Comparison of ENCODE assay signal across 8 cellular contexts in the genomic region with DNA sequence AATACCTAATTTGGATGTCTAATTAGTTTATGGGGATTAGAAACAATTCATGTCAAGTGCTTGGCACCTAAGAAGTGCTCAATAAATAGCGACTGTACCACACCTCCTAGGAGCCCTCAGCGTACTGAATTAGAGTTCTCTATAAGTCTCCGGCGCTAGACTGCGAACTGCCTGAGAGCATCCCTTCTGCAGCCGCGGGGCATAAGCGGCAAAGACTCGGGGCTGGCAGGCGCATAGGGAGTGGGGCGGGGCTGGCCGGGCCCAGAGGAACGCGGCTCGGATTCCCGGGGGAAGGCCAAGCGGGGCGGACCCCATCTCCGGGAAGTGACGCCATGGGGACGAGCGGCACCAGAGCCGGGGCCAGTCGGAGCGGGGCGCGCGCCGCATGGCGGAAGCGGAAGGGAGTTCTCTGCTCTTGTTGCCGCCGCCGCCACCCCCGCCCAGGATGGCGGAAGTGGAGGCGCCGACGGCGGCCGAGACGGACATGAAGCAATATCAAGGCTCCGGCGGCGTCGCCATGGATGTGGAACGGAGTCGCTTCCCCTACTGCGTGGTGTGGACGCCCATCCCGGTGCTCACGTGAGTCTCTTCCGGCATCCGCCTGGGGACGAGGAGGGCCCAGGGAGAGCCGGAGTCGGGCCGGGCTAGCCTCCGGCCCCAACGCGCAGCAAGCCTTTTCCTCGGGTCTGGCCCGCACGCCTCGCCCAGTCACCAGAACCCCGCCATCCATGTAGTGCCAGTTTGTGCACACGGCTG. TPM values are rescaled to one million over a fixed set of nuclear protein-coding genes. Genes with fewer than 3 reads are reported as not detected.
DNase-seq lines count a peak whose midpoint lies in the region; TF ChIP-seq lines count a peak whose summit lies in the region.

A gene with protein sequence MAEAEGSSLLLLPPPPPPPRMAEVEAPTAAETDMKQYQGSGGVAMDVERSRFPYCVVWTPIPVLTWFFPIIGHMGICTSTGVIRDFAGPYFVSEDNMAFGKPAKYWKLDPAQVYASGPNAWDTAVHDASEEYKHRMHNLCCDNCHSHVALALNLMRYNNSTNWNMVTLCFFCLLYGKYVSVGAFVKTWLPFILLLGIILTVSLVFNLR (plus strand): TSS at position 351 of the 756 bp plus-strand sequence. CDS start 35 bp downstream, at position 386.

- peak within 1 kb of the TSS; percentile 97 for H3K27ac Mint-ChIP-seq in neural progenitor cell

- H3K9me3 ChIP-seq in SJSA1 (replicated peaks), result no peaks in the 10 kb centered on the region
- H3K9me3 ChIP-seq in neural progenitor cell (ENCODE audit: low read depth), result no peaks in the 10 kb centered on the region
- no peaks in the 10 kb centered on the region for H3K9me3 ChIP-seq in stomach smooth muscle (ENCODE audit: control insufficient read depth in 2 of 2, low read length in 2 of 2)

- H3K4me3 Mint-ChIP-seq in neural progenitor cell, result peak within 1 kb of the TSS; percentile 97

- peak within 1 kb of the TSS; percentile 93 for H3K9ac ChIP-seq in neural progenitor cell
- H3K9ac ChIP-seq in stomach smooth muscle (ENCODE audit: low read length in 2 of 2), result peak within 1 kb of the TSS; percentile 78 to 98

- H3K36me3 Mint-ChIP-seq in neural progenitor cell, result peaks cover 8% of the 10 kb centered on the region

- H3K27ac ChIP-seq in SJSA1, result peak within 1 kb of the TSS; percentile 71
- peak within 1 kb of the TSS; percentile 15 for H3K27ac ChIP-seq in neural progenitor cell
- H3K27ac ChIP-seq in stomach smooth muscle (ENCODE audit: low read length), result peak within 1 kb of the TSS; percentile 88

- H3K27me3 ChIP-seq in SJSA1 (replicated peaks), result no peaks in the 10 kb centered on the region
- no peaks in the 10 kb centered on the region for H3K27me3 ChIP-seq in neural progenitor cell
- peaks cover 4 to 8% of the 10 kb centered on the region in 2 donors for H3K27me3 ChIP-seq in stomach smooth muscle (ENCODE audit: control insufficient read depth in 1 of 2, insufficient read depth in 2 of 2, low read length in 2 of 2)

- no peaks in the 10 kb centered on the region for H3K9me3 Mint-ChIP-seq in neural progenitor cell

- H3F3A ChIP-seq in neural progenitor cell (ENCODE audit: low read depth), result peaks cover 7% of the 10 kb centered on the region

- peaks cover 48% of the 10 kb centered on the region for H3K79me2 ChIP-seq in neural progenitor cell (ENCODE audit: low read depth)

- no peaks in the 10 kb centered on the region for H4K20me1 ChIP-seq in neural progenitor cell (ENCODE audit: low read depth)

- H3K4me3 ChIP-seq in HFF-Myc (replicated peaks; ENCODE audit: low read depth, low read length) (peak within 1 kb of the TSS; percentile 99), SJSA1 (peak within 1 kb of the TSS; percentile 68), foreskin fibroblast (ENCODE audit: low read depth in 1 of 2, low read length in 2 of 2) (peak within 1 kb of the TSS; percentile 95 to 99), neural progenitor cell (peak within 1 kb of the TSS; percentile 94), stomach smooth muscle (ENCODE audit: low read length in 2 of 2) (peak within 1 kb of the TSS; percentile 77 to 99)

- H2AFZ ChIP-seq in neural progenitor cell (replicated peaks), result peak within 1 kb of the TSS; percentile 94

- TF ChIP-seq CTCF in HFF-Myc (IDR thresholded peaks at IDR 0.05; ENCODE audit: low read depth, low read length, missing control alignments), result no peak
- no peak for TF ChIP-seq CTCF in foreskin fibroblast (IDR thresholded peaks at IDR 0.05; ENCODE audit: low read depth, low read length)
- no peak for TF ChIP-seq CTCF in neural progenitor cell (IDR thresholded peaks at IDR 0.05)

- H3K36me3 ChIP-seq in SJSA1 (peaks cover 29% of the 10 kb centered on the region), neural progenitor cell (no peaks in the 10 kb centered on the region), stomach smooth muscle (ENCODE audit: control insufficient read depth in 2 of 2, insufficient read depth in 2 of 2, low read length in 2 of 2) (peaks cover 15 to 20% of the 10 kb centered on the region in 2 donors)

- H3K4me2 ChIP-seq in neural progenitor cell, result peak within 1 kb of the TSS; percentile 95

- peak; percentile 76 for DNase-seq in GM04503 (ENCODE audit: low read depth)
- peak; percentile 75 for DNase-seq in HFF-Myc (ENCODE audit: extremely low read depth, low read depth)
- DNase-seq in MV-4-11 (lab: John Stamatoyannopoulos, UW), result peak; percentile 97
- DNase-seq in SJSA1 (ENCODE audit: low read depth in 1 of 2, low spot score in 2 of 2), result peak; percentile 95 to 97
- peak; percentile 95 to 98 (median 96) for DNase-seq in activated naive CD4-positive, alpha-beta T cell (lab: John Stamatoyannopoulos, UW)
- peak; percentile 97 to 99 for DNase-seq in foreskin fibroblast
- DNase-seq in neural progenitor cell (ENCODE audit: low spot score), result peak; percentile 98

- H3K4me1 Mint-ChIP-seq in neural progenitor cell, result peaks cover 27% of the 10 kb centered on the region

- peaks cover 4% of the 10 kb centered on the region for H3K27me3 Mint-ChIP-seq in neural progenitor cell (ENCODE audit: insufficient read depth, low read depth)

- peaks cover 13% of the 10 kb centered on the region for H3K4me1 ChIP-seq in SJSA1 (replicated peaks)
- peaks cover 6% of the 10 kb centered on the region for H3K4me1 ChIP-seq in neural progenitor cell
- peaks cover 27% of the 10 kb centered on the region for H3K4me1 ChIP-seq in stomach smooth muscle (ENCODE audit: control insufficient read depth, insufficient read depth, low read length)

RNA-seq across cellular contexts. Expression of the gene that starts here (rescaled TPM):
- total RNA-seq in SJSA1 (2014; rRNA removed; shearing (Covaris generic)), result 26.7 and 39.3 TPM in 2 replicates
- total RNA-seq in neural progenitor cell (ENCODE audit: low replicate concordance), result 7.4 and 28.7 TPM in 2 replicates

Comparison
In these comparisons a context has a peak if more than half of its experiments do, and no peak if none do; other contexts are left out.
1. Peak in every context shown above with its lines: DNase-seq, H3K4me3 ChIP-seq and H3K27ac ChIP-seq.
2. H3K27ac ChIP-seq: peak in every context shown above with its lines; median percentile 88 in stomach smooth muscle; 71 in SJSA1; 15 in neural progenitor cell.